9 cellular contexts compared by ENCODE assay signal in genomic region chr5:68962632-68963484, GRCh38.
DNase-seq lines count a peak whose midpoint lies in the region; ATAC-seq and TF ChIP-seq lines count a peak whose summit lies in the region.
"Had no signal": no experiment of that assay in that cellular context is flagged by ENCODE, and none has a peak within 500 bp of the region (broad histone marks: within the 10 kb centered on the region; RNA-seq: fewer than 3 reads in every experiment).

No MANE protein-coding gene starts in this region.

- H3K36me3 Mint-ChIP-seq in chondrocyte (ENCODE audit: low read depth): no peaks in the 10 kb centered on the region
- H3K36me3 Mint-ChIP-seq in activated CD8-positive, alpha-beta memory T cell treated with anti-CD3 and anti-CD28 coated beads, Interleukin-2, amount 10 ng/mL, durations not matched to agents 7 days and 5 days: no peaks in the 10 kb centered on the region

- DNase-seq in COR-L47 (lab: John Stamatoyannopoulos, UW) (peak; percentile 65), HCEC 1CT (peak; percentile 54), chondrocyte (ENCODE audit: low spot score) (no peak), left lobe of liver (ENCODE audit: low spot score) (peak; percentile 74), suprapubic skin (ENCODE audit: low spot score in 2 of 2) (peak; percentile 72 to 83)
- DNase-seq in activated CD8-positive, alpha-beta memory T cell treated with anti-CD3 and anti-CD28 coated beads, Interleukin-2, amount 10 ng/mL, durations not matched to agents 7 days and 5 days: no peak

- H3K27ac Mint-ChIP-seq in chondrocyte (ENCODE audit: unreplicated experiment): peak overlapping the region; percentile 37
- no peak overlapping the region for H3K27ac Mint-ChIP-seq in activated CD8-positive, alpha-beta memory T cell treated with anti-CD3 and anti-CD28 coated beads, Interleukin-2, amount 10 ng/mL, durations not matched to agents 7 days and 5 days
- H3K27ac Mint-ChIP-seq: T-helper 1 cell treated with Interleukin-12 subunit alpha and Interleukin-12 subunit beta and Interleukin-4 antibody, amounts not matched to agents 30 μg/mL and 1 μg/mL, for 36 hours had no signal

- TF ChIP-seq POLR2A in suprapubic skin (IDR thresholded peaks at IDR 0.05): no peak

- H2AFZ ChIP-seq in OCI-LY3 (ENCODE audit: low read depth, low read length): no peak overlapping the region

- H3K9me3 Mint-ChIP-seq in chondrocyte (ENCODE audit: low read depth): no peaks in the 10 kb centered on the region
- H3K9me3 Mint-ChIP-seq in activated CD8-positive, alpha-beta memory T cell treated with anti-CD3 and anti-CD28 coated beads, Interleukin-2, amount 10 ng/mL, durations not matched to agents 7 days and 5 days (ENCODE audit: low read depth): no peaks in the 10 kb centered on the region
- H3K9me3 Mint-ChIP-seq: T-helper 1 cell treated with Interleukin-12 subunit alpha and Interleukin-12 subunit beta and Interleukin-4 antibody, amounts not matched to agents 30 μg/mL and 1 μg/mL, for 36 hours had no signal

- CTCF ChIA-PET in activated CD8-positive, alpha-beta memory T cell treated with anti-CD3 and anti-CD28 coated beads, Interleukin-2, amount 10 ng/mL, durations not matched to agents 7 days and 5 days (lab: Charles Lee): no interaction called here

- H3K4me1 Mint-ChIP-seq in chondrocyte (ENCODE audit: low read depth): peaks cover 6% of the 10 kb centered on the region
- H3K4me1 Mint-ChIP-seq in activated CD8-positive, alpha-beta memory T cell treated with anti-CD3 and anti-CD28 coated beads, Interleukin-2, amount 10 ng/mL, durations not matched to agents 7 days and 5 days: no peaks in the 10 kb centered on the region

- 40% methylated on average over 18 of the region's 18 CpGs for WGBS in suprapubic skin

- no peaks in the 10 kb centered on the region for H3K27me3 Mint-ChIP-seq in chondrocyte (ENCODE audit: low read depth)
- H3K27me3 Mint-ChIP-seq in activated CD8-positive, alpha-beta memory T cell treated with anti-CD3 and anti-CD28 coated beads, Interleukin-2, amount 10 ng/mL, durations not matched to agents 7 days and 5 days: no peaks in the 10 kb centered on the region

- no peak for TF ChIP-seq EP300 in suprapubic skin (IDR thresholded peaks at IDR 0.05)

- no peaks in the 10 kb centered on the region for H3K79me2 ChIP-seq in OCI-LY3 (ENCODE audit: low read length)

- H3K9me3 ChIP-seq in OCI-LY3 (ENCODE audit: insufficient read depth, low read length) (no peaks in the 10 kb centered on the region), suprapubic skin (no peaks in the 10 kb centered on the region)

- H3K36me3 ChIP-seq in OCI-LY3 (replicated peaks; ENCODE audit: low read depth, low read length): no peaks in the 10 kb centered on the region
- H3K36me3 ChIP-seq in suprapubic skin: no peaks in the 10 kb centered on the region

- H3K27me3 ChIP-seq in OCI-LY3 (ENCODE audit: low read depth, low read length) (no peaks in the 10 kb centered on the region), suprapubic skin (no peaks in the 10 kb centered on the region)

- H3K9ac ChIP-seq in OCI-LY3 (ENCODE audit: low read length): no peak overlapping the region

- no peaks in the 10 kb centered on the region for H3K4me1 ChIP-seq in OCI-LY3 (ENCODE audit: low read length)
- H3K4me1 ChIP-seq in suprapubic skin: peaks cover 16% of the 10 kb centered on the region

- no peaks in the 10 kb centered on the region for H4K20me1 ChIP-seq in OCI-LY3 (ENCODE audit: insufficient read depth, low read length)

- ATAC-seq in left lobe of liver: peak; percentile 89
- ATAC-seq in GM21367 (IDR thresholded peaks at IDR 0.05; ENCODE audit: unreplicated experiment): no peak
- no peak for ATAC-seq in activated CD8-positive, alpha-beta memory T cell treated with anti-CD3 and anti-CD28 coated beads, Interleukin-2, amount 10 ng/mL, durations not matched to agents 7 days and 5 days

- H3K27ac ChIP-seq in OCI-LY3 (ENCODE audit: low read length) (no peak overlapping the region), suprapubic skin (peak overlapping the region; percentile 30)

- peak overlapping the region; percentile 49 for H3K4me3 Mint-ChIP-seq in chondrocyte (ENCODE audit: unreplicated experiment)
- no peak overlapping the region for H3K4me3 Mint-ChIP-seq in activated CD8-positive, alpha-beta memory T cell treated with anti-CD3 and anti-CD28 coated beads, Interleukin-2, amount 10 ng/mL, durations not matched to agents 7 days and 5 days
- H3K4me3 Mint-ChIP-seq: T-helper 1 cell treated with Interleukin-12 subunit alpha and Interleukin-12 subunit beta and Interleukin-4 antibody, amounts not matched to agents 30 μg/mL and 1 μg/mL, for 36 hours had no signal

- TF ChIP-seq CTCF in OCI-LY3 (IDR thresholded peaks at IDR 0.05; ENCODE audit: low read depth, low read length): peak; percentile 43
- TF ChIP-seq CTCF in chondrocyte (IDR thresholded peaks at IDR 0.05): peak; percentile 98
- peak; percentile 70 to 75 for TF ChIP-seq CTCF in suprapubic skin (IDR thresholded peaks at IDR 0.05)

- H3K4me3 ChIP-seq in OCI-LY3 (ENCODE audit: low read length) (no peak overlapping the region), suprapubic skin (no peak overlapping the region)

- no peak overlapping the region for H3K4me2 ChIP-seq in OCI-LY3 (ENCODE audit: low read length)

Comparison
In these comparisons a context has a peak if more than half of its experiments do, and no peak if none do; other contexts are left out.
1. DNase-seq: peak in COR-L47 (single experiment), HCEC 1CT (single experiment), left lobe of liver (single experiment) and suprapubic skin (2 of 2); none in chondrocyte (single experiment) and activated CD8-positive, alpha-beta memory T cell treated with anti-CD3 and anti-CD28 coated beads, Interleukin-2, amount 10 ng/mL, durations not matched to agents 7 days and 5 days (single experiment).
2. CTCF ChIP-seq: peak in every context shown above with its lines; median percentile 98 in chondrocyte; 72 in suprapubic skin; 43 in OCI-LY3.